1 cellular context compared by ENCODE assay signal in the genomic region with DNA sequence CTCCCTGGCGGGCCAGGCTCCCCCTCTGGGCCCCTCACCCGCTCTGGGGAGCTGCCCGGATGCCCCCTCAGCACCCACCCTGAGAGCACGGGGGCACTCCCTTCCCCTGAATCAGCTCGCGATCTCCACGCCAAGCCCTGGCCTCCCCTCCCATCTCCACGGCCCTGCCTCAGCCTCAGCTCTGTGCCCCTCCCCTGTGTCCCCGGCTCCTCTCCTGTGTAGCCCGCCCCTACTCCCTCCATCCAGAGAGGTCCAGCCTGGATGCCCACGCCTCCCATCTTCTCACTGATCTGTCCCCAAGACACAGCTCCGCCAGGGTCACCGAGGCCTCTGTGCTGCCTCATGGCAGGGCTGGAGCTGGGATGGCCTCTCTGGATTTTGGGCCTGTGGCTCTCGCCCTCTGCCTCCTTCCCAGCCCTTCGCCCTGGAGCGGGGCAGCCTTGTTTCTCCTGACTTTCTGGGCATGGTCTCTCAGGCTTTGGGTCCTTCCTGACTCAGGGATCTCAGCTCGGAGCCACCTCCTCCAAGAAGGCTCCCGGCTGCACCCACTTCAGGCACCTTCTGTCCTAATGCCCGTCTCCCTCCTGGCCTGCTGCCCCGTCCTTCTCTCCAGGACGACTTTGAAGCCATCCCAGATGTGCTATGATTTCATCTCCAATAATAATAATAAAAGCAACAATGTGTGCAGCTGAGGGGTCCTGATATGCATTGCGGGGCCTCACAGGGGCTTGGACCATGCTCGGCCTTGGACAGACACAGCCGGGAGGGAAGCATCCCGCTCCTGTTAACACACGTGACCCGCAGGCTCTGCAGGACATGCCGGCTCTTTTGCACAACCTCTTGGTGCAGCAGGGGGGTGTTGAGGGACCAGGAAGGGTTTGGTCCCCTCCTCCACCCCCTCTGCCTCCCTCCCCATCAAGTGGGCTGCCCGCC.
A peak's percentile ranks its signal among the peaks of the same experiment; 100 is the strongest.
TF ChIP-seq lines count a peak whose summit lies in the region.

No MANE protein-coding gene starts in this region.

TF ChIP-seq in IMR-90, 13 proteins besides CTCF, POLR2A, EP300 and RAD21:
- no peak for TF ChIP-seq BHLHE40 (IDR thresholded peaks at IDR 0.05; ENCODE audit: low read depth, low read length)
- TF ChIP-seq NFE2L2 (IDR thresholded peaks at IDR 0.05; ENCODE audit: low read depth, low read length) = no peak
- TF ChIP-seq, protein P1, sequence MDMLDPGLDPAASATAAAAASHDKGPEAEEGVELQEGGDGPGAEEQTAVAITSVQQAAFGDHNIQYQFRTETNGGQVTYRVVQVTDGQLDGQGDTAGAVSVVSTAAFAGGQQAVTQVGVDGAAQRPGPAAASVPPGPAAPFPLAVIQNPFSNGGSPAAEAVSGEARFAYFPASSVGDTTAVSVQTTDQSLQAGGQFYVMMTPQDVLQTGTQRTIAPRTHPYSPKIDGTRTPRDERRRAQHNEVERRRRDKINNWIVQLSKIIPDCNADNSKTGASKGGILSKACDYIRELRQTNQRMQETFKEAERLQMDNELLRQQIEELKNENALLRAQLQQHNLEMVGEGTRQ (IDR thresholded peaks at IDR 0.05; ENCODE audit: low read depth, low read length) = peak; percentile 65
